Comparison of ENCODE assay signal across 12 cellular contexts in genomic region chr1:27879374-27880082, GRCh38. TPM values are rescaled to one million over a fixed set of nuclear protein-coding genes. Genes with fewer than 3 reads are reported as not detected.
DNase-seq lines count a peak whose midpoint lies in the region; ATAC-seq and TF ChIP-seq lines count a peak whose summit lies in the region.
"Had no signal": no experiment of that assay in that cellular context is flagged by ENCODE, and none has a peak within 500 bp of the region (broad histone marks: within the 10 kb centered on the region; RNA-seq: fewer than 3 reads in every experiment).

No MANE protein-coding gene starts in this region.

- no peaks in the 10 kb centered on the region for H3K9me3 ChIP-seq in BE2C
- H3K9me3 ChIP-seq in duodenal mucosa (ENCODE audit: control insufficient read depth in 1 of 2, low read length in 2 of 2) = no peaks in the 10 kb centered on the region
- H3K9me3 ChIP-seq: thyroid gland had no signal

- TF ChIP-seq POLR2A in GM18505 (IDR thresholded peaks at IDR 0.05; ENCODE audit: borderline replicate concordance, extremely low read depth, insufficient read depth, insufficient read length) = no peak

- H3K4me1 ChIP-seq in BE2C (no peaks in the 10 kb centered on the region), duodenal mucosa (ENCODE audit: control insufficient read depth in 1 of 2, insufficient read depth in 2 of 2, low read length in 2 of 2) (peaks cover 13 to 29% of the 10 kb centered on the region in 2 donors)

- H3K36me3 ChIP-seq in BE2C (no peaks in the 10 kb centered on the region), duodenal mucosa (ENCODE audit: control insufficient read depth in 1 of 2, insufficient read depth in 2 of 2, low read length in 2 of 2) (peaks cover 0 to 33% of the 10 kb centered on the region in 2 donors)
- H3K36me3 ChIP-seq: thyroid gland had no signal

- no peak for ATAC-seq in GM18505 (IDR thresholded peaks at IDR 0.05; ENCODE audit: unreplicated experiment)

- no peak overlapping the region for H3K9ac ChIP-seq in duodenal mucosa (ENCODE audit: low read depth in 1 of 2, low read length in 2 of 2)

- H3K4me3 ChIP-seq in BE2C (ENCODE audit: low read depth, low read length) (no peak overlapping the region), duodenal mucosa (ENCODE audit: low read depth in 1 of 2, low read length in 2 of 2) (no peak overlapping the region)
- H3K4me3 ChIP-seq: thyroid gland had no signal

- H3K27me3 ChIP-seq in BE2C (no peaks in the 10 kb centered on the region), duodenal mucosa (ENCODE audit: control insufficient read depth in 1 of 2, insufficient read depth in 2 of 2, low read length in 2 of 2) (no peaks in the 10 kb centered on the region)
- H3K27me3 ChIP-seq: thyroid gland had no signal

- H3K27ac ChIP-seq in duodenal mucosa (ENCODE audit: low read depth, low read length) = peak overlapping the region; percentile 7
- H3K27ac ChIP-seq: thyroid gland had no signal

- TF ChIP-seq CTCF in BE2C (IDR thresholded peaks at IDR 0.05; ENCODE audit: low read depth, low read length) = no peak
- TF ChIP-seq CTCF in GM10266 (IDR thresholded peaks at IDR 0.05; ENCODE audit: control insufficient read depth, insufficient read depth, low read depth, missing control alignments) = no peak

- DNase-seq in BE2C = peak; percentile 28
- DNase-seq in GM10266 (ENCODE audit: extremely low spot score) = peak; percentile 4
- DNase-seq in NCI-H146 (lab: John Stamatoyannopoulos, UW) = no peak
- no peak for DNase-seq in GM19240 (ENCODE audit: insufficient read length, low spot score)
- DNase-seq: activated naive CD4-positive, alpha-beta T cell treated with anti-CD3 and anti-CD28 coated beads for 36 hours; effector CD4-positive, alpha-beta T cell; hypothalamus; KBM-7; NCI-H1105; thyroid gland had no signal

RNA-seq across cellular contexts. Expression of gene THEMIS2, which starts 7.2 kb away (rescaled TPM):
- 2.0 TPM for polyA plus RNA-seq in BE2C (2012; ENCODE audit: insufficient read depth, insufficient read length, low read depth)

RNA-seq across cellular contexts. Expression of gene RPA2, which starts 34.8 kb away (rescaled TPM):
- polyA plus RNA-seq in BE2C (2012; ENCODE audit: insufficient read depth, insufficient read length, low read depth) = 56.4 TPM

RNA-seq across cellular contexts. Expression of gene PPP1R8, which starts 48.9 kb away (rescaled TPM):
- 55.5 TPM for polyA plus RNA-seq in BE2C (2012; ENCODE audit: insufficient read depth, insufficient read length, low read depth)

RNA-seq across cellular contexts. Expression of gene SMPDL3B, which starts 55.3 kb away (rescaled TPM):
- not detected for polyA plus RNA-seq in BE2C (2012; ENCODE audit: insufficient read depth, insufficient read length, low read depth)

Comparison
In these comparisons a context has a peak if more than half of its experiments do, and no peak if none do; other contexts are left out.
1. DNase-seq: peak in BE2C (single experiment) and GM10266 (single experiment); none in NCI-H146 (single experiment) and GM19240 (single experiment).